Comparison of ENCODE assay signal across 1 cellular context in the genomic region with DNA sequence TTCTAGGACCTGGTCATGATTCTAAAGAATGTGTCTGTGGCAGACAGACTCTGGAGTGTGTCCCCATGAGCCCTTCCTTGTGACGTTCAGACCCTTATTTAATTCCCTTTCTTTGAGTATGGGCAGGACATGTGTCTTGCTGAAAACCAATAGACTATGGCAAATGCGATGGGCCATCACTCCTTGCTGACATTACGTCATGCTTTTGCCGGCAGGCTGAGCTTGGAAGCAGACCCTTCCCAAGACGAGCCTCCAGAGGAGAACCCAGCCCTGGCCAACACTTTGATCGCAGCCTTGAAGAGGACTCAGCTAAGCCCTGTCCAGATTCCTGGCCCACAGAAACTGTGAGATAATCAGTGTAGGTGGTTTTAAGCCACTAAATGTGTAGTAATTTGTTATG.
TF ChIP-seq lines count a peak whose summit lies in the region.

No MANE protein-coding gene starts in this region.

TF ChIP-seq in HepG2, 621 proteins besides CTCF, POLR2A, EP300 and RAD21:
- TF ChIP-seq ATF7 (IDR thresholded peaks at IDR 0.05) (peak; percentile 61), ATF7 (CRISPR knock-in tag; IDR thresholded peaks at IDR 0.05) (no peak), ZNF207 (IDR thresholded peaks at IDR 0.05; ENCODE audit: borderline replicate concordance) (no peak)
